8 cellular contexts compared by ENCODE assay signal in the genomic region with DNA sequence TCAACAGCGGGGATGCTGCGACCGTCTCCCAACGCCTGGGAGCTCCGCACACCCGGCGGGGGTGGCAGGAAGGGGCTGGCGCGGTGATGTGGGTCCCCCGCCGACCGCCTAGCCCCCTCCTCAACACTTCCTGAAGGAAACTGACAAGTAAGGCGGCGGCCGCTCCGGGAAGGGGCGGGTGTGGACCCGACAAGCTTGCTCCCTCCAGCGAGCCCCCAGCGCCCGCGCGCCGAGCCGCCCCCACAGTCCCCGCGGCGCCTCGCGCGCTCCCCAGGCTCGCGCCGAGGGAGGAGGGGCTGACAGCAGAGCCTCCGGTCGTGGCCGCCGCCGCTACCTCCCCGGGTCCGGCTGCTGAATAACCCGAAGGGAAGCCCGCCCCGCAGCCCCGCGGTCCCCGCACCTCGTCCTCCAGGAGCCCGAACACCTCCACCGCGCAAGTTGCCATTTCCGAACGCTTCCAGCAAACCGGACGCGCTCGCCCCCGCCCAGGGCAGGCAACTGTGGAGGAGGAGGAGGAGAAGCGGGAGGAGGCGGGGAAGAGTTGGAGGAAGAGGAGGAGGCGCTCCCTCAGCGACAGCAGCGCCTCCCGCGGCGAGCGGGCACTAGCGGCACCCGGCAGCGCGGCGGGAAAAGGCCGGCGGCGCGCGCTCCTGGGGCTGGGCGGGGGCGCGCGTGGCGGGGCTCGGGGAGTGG. TPM values are rescaled to one million over a fixed set of nuclear protein-coding genes. Genes with fewer than 3 reads are reported as not detected.
DNase-seq lines count a peak whose midpoint lies in the region; ATAC-seq and TF ChIP-seq lines count a peak whose summit lies in the region.

A gene (minus strand): TSS at position 502 of the 693 bp plus-strand sequence. CDS start 57 bp downstream, at position 445.

- peak within 1 kb of the TSS; percentile 90 for H3K4me3 Mint-ChIP-seq in activated T-cell treated with anti-CD3 and anti-CD28 coated beads, Interleukin-2, amount 50 U/mL, for 24 hours

- peak; percentile 90 for ATAC-seq in GM21390 (IDR thresholded peaks at IDR 0.05; ENCODE audit: unreplicated experiment)
- peak; percentile 91 for ATAC-seq in PC-3

- peak; percentile 48 for DNase-seq in COLO829 (ENCODE audit: low spot score)
- DNase-seq in PC-3, result peak; percentile 81
- peak; percentile 87 for DNase-seq in activated T-cell treated with anti-CD3 and anti-CD28 coated beads, Interleukin-2, amount 50 U/mL, for 24 hours
- peak; percentile 32 to 46 for DNase-seq in stimulated activated CD8-positive, alpha-beta memory T cell treated with anti-CD3 and anti-CD28 coated beads, Interleukin-7, amount 100 ng/mL, for 1 hour (ENCODE audit: low read depth in 2 of 2)

- H3K36me3 Mint-ChIP-seq in activated T-cell treated with anti-CD3 and anti-CD28 coated beads, Interleukin-2, amount 50 U/mL, for 24 hours (ENCODE audit: low read depth), result peaks cover 10% of the 10 kb centered on the region

- CTCF ChIA-PET in PC-3 (lab: Charles Lee), result no interaction called here

- H3K9ac ChIP-seq in HUES48 (ENCODE audit: low read depth, low read length) (peak within 1 kb of the TSS; percentile 25; the same call in 1 of the 2 replicates), PC-3 (ENCODE audit: low read length) (peak within 1 kb of the TSS; percentile 77), muscle layer of colon (ENCODE audit: low read length) (peak within 1 kb of the TSS; percentile 85)

- H4K20me1 ChIP-seq in PC-3 (ENCODE audit: low read length), result no peaks in the 10 kb centered on the region

- TF ChIP-seq CTCF in PC-3 (conservative IDR thresholded peaks at IDR 0.05; ENCODE audit: low read depth, low read length), result peak; percentile 28

- peaks cover 29% of the 10 kb centered on the region for H3K4me1 Mint-ChIP-seq in activated T-cell treated with anti-CD3 and anti-CD28 coated beads, Interleukin-2, amount 50 U/mL, for 24 hours (ENCODE audit: low read depth)

- intact Hi-C loops in PC-3 (cut with micrococcal nuclease), result loop anchor here (2.0 to 5.0 kb wide), 3 partner anchors 76 to 249 kb away; a partner anchor contains a TSS

- H3K27me3 Mint-ChIP-seq in activated T-cell treated with anti-CD3 and anti-CD28 coated beads, Interleukin-2, amount 50 U/mL, for 24 hours, result peaks cover 2% of the 10 kb centered on the region

- peak within 1 kb of the TSS; percentile 94 for H3K4me2 ChIP-seq in PC-3 (ENCODE audit: low read length)

- no TSS peak for BruUV-seq in PC-3 (replicated peaks; lab: Mats Ljungman, UMichigan)

- H3K4me3 ChIP-seq in HUES48 (ENCODE audit: low read depth, low read length) (peak within 1 kb of the TSS; percentile 75), PC-3 (ENCODE audit: low read length) (peak within 1 kb of the TSS; percentile 72), esophagus (ENCODE audit: low read depth in 1 of 2, low read length in 2 of 2) (peak within 1 kb of the TSS; percentile 78 to 93), muscle layer of colon (ENCODE audit: low read depth in 1 of 2, low read length in 2 of 2) (peak within 1 kb of the TSS; percentile 67 to 73)

- H3K4me1 ChIP-seq in HUES48 (ENCODE audit: control insufficient read depth, insufficient read depth, low read length), result peaks cover 12% of the 10 kb centered on the region; the same call in 1 of the 2 replicates
- H3K4me1 ChIP-seq in PC-3 (ENCODE audit: insufficient read depth, low read length), result peaks cover 12% of the 10 kb centered on the region
- peaks cover 0 to 2% of the 10 kb centered on the region in 2 donors for H3K4me1 ChIP-seq in esophagus (ENCODE audit: control insufficient read depth in 2 of 2, insufficient read depth in 2 of 2, low read length in 1 of 2)
- H3K4me1 ChIP-seq in muscle layer of colon (ENCODE audit: insufficient read depth, low read length), result peaks cover 17% of the 10 kb centered on the region

- H3K27ac ChIP-seq in HUES48 (ENCODE audit: low read depth, low read length) (peak within 1 kb of the TSS; percentile 67), PC-3 (ENCODE audit: low read length) (peak within 1 kb of the TSS; percentile 23; the same call in 1 of the 2 replicates), esophagus (ENCODE audit: low read depth in 2 of 2, low read length in 1 of 2) (peak within 1 kb of the TSS; percentile 73 to 92), muscle layer of colon (ENCODE audit: low read depth, low read length) (peak within 1 kb of the TSS; percentile 83)

- POLR2A ChIA-PET in PC-3 (lab: Charles Lee; ENCODE audit: unreplicated experiment), result interaction anchor here (0.6 to 1.0 kb wide), 3 partner anchors 54 to 379 kb away, joined by 4 to 6 read pairs (median 5); no protein-coding TSS in a partner anchor

- peaks cover 17% of the 10 kb centered on the region for H3K27me3 ChIP-seq in HUES48 (ENCODE audit: control insufficient read depth, insufficient read depth, low read length)
- H3K27me3 ChIP-seq in PC-3 (ENCODE audit: low read length), result no peaks in the 10 kb centered on the region
- no peaks in the 10 kb centered on the region for H3K27me3 ChIP-seq in esophagus (ENCODE audit: control insufficient read depth in 1 of 2, insufficient read depth in 2 of 2, low read length in 2 of 2)
- H3K27me3 ChIP-seq in muscle layer of colon (ENCODE audit: control insufficient read depth in 1 of 2, insufficient read depth in 2 of 2, low read length in 2 of 2), result no peaks in the 10 kb centered on the region

- H3K9me3 Mint-ChIP-seq in activated T-cell treated with anti-CD3 and anti-CD28 coated beads, Interleukin-2, amount 50 U/mL, for 24 hours, result no peaks in the 10 kb centered on the region

- H3K79me2 ChIP-seq in PC-3 (ENCODE audit: low read length), result peaks cover 31% of the 10 kb centered on the region

- no peaks in the 10 kb centered on the region for H3K36me3 ChIP-seq in HUES48 (ENCODE audit: control insufficient read depth, insufficient read depth, low read length)
- no peaks in the 10 kb centered on the region for H3K36me3 ChIP-seq in PC-3 (ENCODE audit: low read depth, low read length)
- H3K36me3 ChIP-seq in esophagus (ENCODE audit: control insufficient read depth in 2 of 2, insufficient read depth in 2 of 2, low read length in 1 of 2), result no peaks in the 10 kb centered on the region
- no peaks in the 10 kb centered on the region for H3K36me3 ChIP-seq in muscle layer of colon (ENCODE audit: insufficient read depth, low read length)

- no peaks in the 10 kb centered on the region for H3K9me2 ChIP-seq in PC-3 (replicated peaks; ENCODE audit: low read length)

- no peaks in the 10 kb centered on the region for H3F3A ChIP-seq in PC-3 (ENCODE audit: low read length, unreplicated experiment)

- peak within 1 kb of the TSS; percentile 99 for H2AFZ ChIP-seq in PC-3 (ENCODE audit: low read length)

- 0% methylated on average over 54 to 83 of the region's 83 CpGs for WGBS in esophagus, 2 donors

- H3K9me3 ChIP-seq in HUES48 (ENCODE audit: control insufficient read depth, insufficient read depth, low read length), result no peaks in the 10 kb centered on the region
- H3K9me3 ChIP-seq in PC-3 (ENCODE audit: low read length), result no peaks in the 10 kb centered on the region
- H3K9me3 ChIP-seq in esophagus (ENCODE audit: control insufficient read depth in 2 of 2, insufficient read depth in 1 of 2, low read depth in 1 of 2, low read length in 1 of 2), result no peaks in the 10 kb centered on the region
- no peaks in the 10 kb centered on the region for H3K9me3 ChIP-seq in muscle layer of colon (ENCODE audit: low read length)

- peak within 1 kb of the TSS; percentile 84 for H3K27ac Mint-ChIP-seq in activated T-cell treated with anti-CD3 and anti-CD28 coated beads, Interleukin-2, amount 50 U/mL, for 24 hours

RNA-seq across cellular contexts. Expression of the gene that starts here (rescaled TPM):
- 7.5 and 9.6 TPM in 2 replicates for total RNA-seq in PC-3 (2014; rRNA removed)
- 1 to 10 TPM; 1.7 to 2.3 TPM for polyA plus RNA-seq in esophagus

Comparison
In these comparisons a context has a peak if more than half of its experiments do, and no peak if none do; other contexts are left out.
1. Peak in every context shown above with its lines: DNase-seq, ATAC-seq, H3K4me3 ChIP-seq and H3K27ac ChIP-seq.
2. H3K27ac ChIP-seq: peak in every context shown above with its lines; median percentile 83 in muscle layer of colon; 82 in esophagus; 67 in HUES48; 23 in PC-3.
3. H3K9ac ChIP-seq: peak in every context shown above with its lines; median percentile 85 in muscle layer of colon; 77 in PC-3; 25 in HUES48.